Comparison of ENCODE assay signal across 8 cellular contexts in the genomic region with DNA sequence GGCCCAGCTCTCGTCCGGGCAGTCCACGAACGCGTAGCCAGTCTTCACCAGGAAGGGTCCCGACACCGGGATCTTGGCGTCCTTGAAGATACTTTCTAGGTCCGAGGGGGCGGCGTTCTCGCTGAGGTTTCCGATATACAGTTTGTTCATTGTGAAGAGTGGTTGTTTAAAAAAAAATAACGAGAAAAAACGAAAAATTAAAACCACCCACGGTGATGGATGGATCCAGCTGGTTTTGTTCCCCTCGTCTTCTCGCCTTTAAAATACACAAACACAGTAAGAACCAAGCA. TPM values are rescaled to one million over a fixed set of nuclear protein-coding genes. Genes with fewer than 3 reads are reported as not detected.
DNase-seq lines count a peak whose midpoint lies in the region; ATAC-seq, FAIRE-seq and TF ChIP-seq lines count a peak whose summit lies in the region.

No MANE protein-coding gene starts in this region.

- peak overlapping the region; percentile 8 for H3K27ac Mint-ChIP-seq in activated naive CD8-positive, alpha-beta T cell

- H3K9me2 ChIP-seq in HCT116 (ENCODE audit: insufficient read depth), result no peaks in the 10 kb centered on the region

- H4K20me1 ChIP-seq in HCT116 (ENCODE audit: insufficient read depth), result peaks cover 6% of the 10 kb centered on the region; the same call in 1 of the 2 replicates

- CTCF ChIA-PET in HCT116 (lab: Charles Lee), result no interaction called here

- H3K4me1 ChIP-seq in ACC112 (ENCODE audit: control insufficient read depth, insufficient read depth, low read length, unreplicated experiment), result peaks cover 45% of the 10 kb centered on the region
- H3K4me1 ChIP-seq in HCT116 (ENCODE audit: control insufficient read depth in 1 of 2, insufficient read depth in 2 of 2, low read length in 2 of 2), result peaks cover 48 to 59% of the 10 kb centered on the region in 2 experiments
- H3K4me1 ChIP-seq in lower lobe of right lung, result peaks cover 56% of the 10 kb centered on the region
- H3K4me1 ChIP-seq in adrenal gland (replicated peaks in 1 of 2), result peaks cover 13 to 42% of the 10 kb centered on the region in 2 donors

- peak overlapping the region; percentile 96 for H3K4me3 ChIP-seq in ACC112 (ENCODE audit: low read depth, low read length)
- peak overlapping the region; percentile 75 to 77 for H3K4me3 ChIP-seq in HCT116 (replicated peaks in 1 of 2; ENCODE audit: low read depth in 1 of 2, low read length in 2 of 2)
- H3K4me3 ChIP-seq in lower lobe of right lung, result peak overlapping the region; percentile 43
- H3K4me3 ChIP-seq in adrenal gland, result peak overlapping the region in 1 of 4 donors; percentile 40

- WGBS in adrenal gland, 4 donors, result 2 to 10% (median 5%) methylated on average over 11 to 18 of the region's 18 CpGs

- H3K4me3 Mint-ChIP-seq in activated naive CD8-positive, alpha-beta T cell, result peak overlapping the region; percentile 84

- peak overlapping the region; percentile 87 for H3K27ac ChIP-seq in ACC112 (ENCODE audit: low read depth, low read length)
- peak overlapping the region; percentile 97 for H3K27ac ChIP-seq in HCT116 (ENCODE audit: low read depth, low read length)
- no peak overlapping the region for H3K27ac ChIP-seq in lower lobe of right lung
- no peak overlapping the region for H3K27ac ChIP-seq in adrenal gland

- TF ChIP-seq POLR2A in HCT116 (IDR thresholded peaks at IDR 0.05; ENCODE audit: borderline replicate concordance, extremely low read depth, insufficient read depth, insufficient read length) (no peak), H54 (IDR thresholded peaks at IDR 0.05; ENCODE audit: low read depth, low read length) (no peak), adrenal gland (IDR thresholded peaks at IDR 0.05) (no peak)

- ATAC-seq in HCT116, result no peak
- ATAC-seq in lower lobe of right lung, result peak in 1 of 2 donors; percentile 6

- no peaks in the 10 kb centered on the region for H3K9me3 Mint-ChIP-seq in activated naive CD8-positive, alpha-beta T cell (ENCODE audit: low read depth)

- H3K36me3 Mint-ChIP-seq in activated naive CD8-positive, alpha-beta T cell, result no peaks in the 10 kb centered on the region

- BruUV-seq in HCT116 (replicated peaks; lab: Mats Ljungman, UMichigan), result TSS peak; percentile 81

- RAD21 ChIA-PET in HCT116 (lab: Charles Lee; ENCODE audit: low non-redundant PET in 1 of 2, low total read pairs in 2 of 2, uncharacterized antibody in 2 of 2, unreplicated experiment in 2 of 2), result no interaction called here

- H3K79me2 ChIP-seq in ACC112 (ENCODE audit: control insufficient read depth, insufficient read depth, low read length, unreplicated experiment) (peaks cover 64% of the 10 kb centered on the region), HCT116 (ENCODE audit: insufficient read depth, low read length) (peaks cover 73% of the 10 kb centered on the region)

- H3K36me3 ChIP-seq in ACC112 (ENCODE audit: insufficient read depth, low read length) (no peaks in the 10 kb centered on the region), HCT116 (ENCODE audit: control insufficient read depth in 1 of 2, insufficient read depth in 2 of 2, low read length in 2 of 2) (peaks cover 0 to 7% of the 10 kb centered on the region in 2 experiments; a peak in 2 of 4 replicates), lower lobe of right lung (no peaks in the 10 kb centered on the region), adrenal gland (replicated peaks in 1 of 2) (no peaks in the 10 kb centered on the region)

- H3K27me3 ChIP-seq in ACC112 (ENCODE audit: insufficient read depth, low read length) (no peaks in the 10 kb centered on the region), HCT116 (ENCODE audit: insufficient read depth, low read length) (no peaks in the 10 kb centered on the region), lower lobe of right lung (ENCODE audit: low read depth) (peaks cover 98% of the 10 kb centered on the region), adrenal gland (peaks cover 97% of the 10 kb centered on the region)

- H3K9ac ChIP-seq in HCT116 (ENCODE audit: low read length), result peak overlapping the region; percentile 92

- TF ChIP-seq CTCF in HCT116 (IDR thresholded peaks at IDR 0.05 in 2 of 3, conservative IDR thresholded peaks at IDR 0.05 in 1 of 3; ENCODE audit: borderline replicate concordance in 1 of 3, insufficient read depth in 1 of 3, low read depth in 2 of 3, low read length in 2 of 3), result no peak
- TF ChIP-seq CTCF in lower lobe of right lung (IDR thresholded peaks at IDR 0.05), result no peak
- TF ChIP-seq CTCF in adrenal gland (IDR thresholded peaks at IDR 0.05), result no peak

- TF ChIP-seq RAD21 in HCT116 (IDR thresholded peaks at IDR 0.05; ENCODE audit: low read depth), result no peak

- H2AFZ ChIP-seq in ACC112 (ENCODE audit: low read length, unreplicated experiment), result peak overlapping the region; percentile 78
- no peak overlapping the region for H2AFZ ChIP-seq in HCT116 (ENCODE audit: low read depth, low read length, poor library complexity, severe bottlenecking)

- peaks cover 43% of the 10 kb centered on the region for H3K4me1 Mint-ChIP-seq in activated naive CD8-positive, alpha-beta T cell (ENCODE audit: low read depth)

- peaks cover 48% of the 10 kb centered on the region for H3K27me3 Mint-ChIP-seq in activated naive CD8-positive, alpha-beta T cell

- intact Hi-C loops in HCT116 (cut with micrococcal nuclease), result loop anchor here (2.0 kb wide), 3 partner anchors 39 to 197 kb away; no protein-coding TSS in a partner anchor
- intact Hi-C loops in lower lobe of right lung (cut with DNase I), result no loop called here
- intact Hi-C loops in adrenal gland (cut with DNase I), result loop anchor here in 1 of 2 donors (5.0 kb wide), 1 partner anchor 198 kb away; no protein-coding TSS in a partner anchor

- H3K9me3 ChIP-seq in HCT116 (ENCODE audit: control insufficient read depth in 1 of 2, insufficient read depth in 1 of 2, low read depth in 1 of 2, low read length in 2 of 2) (no peaks in the 10 kb centered on the region), lower lobe of right lung (no peaks in the 10 kb centered on the region), adrenal gland (replicated peaks in 1 of 3) (no peaks in the 10 kb centered on the region)

- FAIRE-seq in H54 (lab: Jason Lieb, UNC), result no peak

- DNase-seq in HCT116 (ENCODE audit: low read depth, low spot score) (no peak), lower lobe of right lung (no peak), HPDE6-E6E7 (ENCODE audit: extremely low spot score) (no peak), H54 (ENCODE audit: insufficient read length, low spot score) (no peak), adrenal gland (no peak), amygdala (lab: John Stamatoyannopoulos, UW) (no peak)

- POLR2A ChIA-PET in HCT116 (lab: Charles Lee), result interaction anchor here (0.8 to 0.9 kb wide), 2 partner anchors 8 to 10 kb away, joined by 3 read pairs; no protein-coding TSS in a partner anchor

- H3K4me2 ChIP-seq in HCT116 (ENCODE audit: low read length), result peak overlapping the region; percentile 93

TF ChIP-seq in HCT116, 20 proteins besides CTCF, POLR2A, EP300 and RAD21:
- TF ChIP-seq SP1 (IDR thresholded peaks at IDR 0.05; ENCODE audit: low read depth) (no peak), JUND (IDR thresholded peaks at IDR 0.05) (no peak), CEBPB (IDR thresholded peaks at IDR 0.05; ENCODE audit: low read depth) (no peak), EZH2phosphoT487 (IDR thresholded peaks at IDR 0.05; ENCODE audit: borderline replicate concordance) (no peak), EGR1 (IDR thresholded peaks at IDR 0.05; ENCODE audit: low read depth) (no peak), ELF1 (IDR thresholded peaks at IDR 0.05; ENCODE audit: borderline replicate concordance, low read depth) (no peak), SRF (IDR thresholded peaks at IDR 0.05; ENCODE audit: low read depth) (no peak), CBX3 (IDR thresholded peaks at IDR 0.05; ENCODE audit: low read depth) (no peak), ZFX (IDR thresholded peaks at IDR 0.05) (no peak), EZH2 (IDR thresholded peaks at IDR 0.05) (no peak), FOSL1 (IDR thresholded peaks at IDR 0.05; ENCODE audit: low read depth) (no peak), YY1 (IDR thresholded peaks at IDR 0.05; ENCODE audit: extremely low read depth, insufficient replicate concordance, low read depth, low read length) (no peak)
- TF ChIP-seq, protein P1, sequence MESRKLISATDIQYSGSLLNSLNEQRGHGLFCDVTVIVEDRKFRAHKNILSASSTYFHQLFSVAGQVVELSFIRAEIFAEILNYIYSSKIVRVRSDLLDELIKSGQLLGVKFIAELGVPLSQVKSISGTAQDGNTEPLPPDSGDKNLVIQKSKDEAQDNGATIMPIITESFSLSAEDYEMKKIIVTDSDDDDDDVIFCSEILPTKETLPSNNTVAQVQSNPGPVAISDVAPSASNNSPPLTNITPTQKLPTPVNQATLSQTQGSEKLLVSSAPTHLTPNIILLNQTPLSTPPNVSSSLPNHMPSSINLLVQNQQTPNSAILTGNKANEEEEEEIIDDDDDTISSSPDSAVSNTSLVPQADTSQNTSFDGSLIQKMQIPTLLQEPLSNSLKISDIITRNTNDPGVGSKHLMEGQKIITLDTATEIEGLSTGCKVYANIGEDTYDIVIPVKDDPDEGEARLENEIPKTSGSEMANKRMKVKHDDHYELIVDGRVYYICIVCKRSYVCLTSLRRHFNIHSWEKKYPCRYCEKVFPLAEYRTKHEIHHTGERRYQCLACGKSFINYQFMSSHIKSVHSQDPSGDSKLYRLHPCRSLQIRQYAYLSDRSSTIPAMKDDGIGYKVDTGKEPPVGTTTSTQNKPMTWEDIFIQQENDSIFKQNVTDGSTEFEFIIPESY (IDR thresholded peaks at IDR 0.05; ENCODE audit: extremely low read depth, insufficient replicate concordance, low read length), result no peak
- TF ChIP-seq, protein P2, sequence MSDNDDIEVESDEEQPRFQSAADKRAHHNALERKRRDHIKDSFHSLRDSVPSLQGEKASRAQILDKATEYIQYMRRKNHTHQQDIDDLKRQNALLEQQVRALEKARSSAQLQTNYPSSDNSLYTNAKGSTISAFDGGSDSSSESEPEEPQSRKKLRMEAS (IDR thresholded peaks at IDR 0.05), result no peak
- TF ChIP-seq, protein P3, sequence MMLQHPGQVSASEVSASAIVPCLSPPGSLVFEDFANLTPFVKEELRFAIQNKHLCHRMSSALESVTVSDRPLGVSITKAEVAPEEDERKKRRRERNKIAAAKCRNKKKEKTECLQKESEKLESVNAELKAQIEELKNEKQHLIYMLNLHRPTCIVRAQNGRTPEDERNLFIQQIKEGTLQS (IDR thresholded peaks at IDR 0.05), result no peak
TF ChIP-seq in HCT116: peak in this region for 0.

RNA-seq across cellular contexts. Expression of gene IGF2BP3, which starts 0.4 kb away (rescaled TPM):
- total RNA-seq in HCT116 (2021; ENCODE audit: unreplicated experiment) (79.1 TPM), lower lobe of right lung (2.0 TPM), adrenal gland (1 to 10 TPM in 2 of 8 donors, under 1 TPM in 4, not detected in 2; 0.14 to 6.0 (median 0.72) TPM)
- polyA plus RNA-seq in HCT116 (2012), result 21.3 and 43.7 TPM in 2 replicates
- polyA plus RNA-seq in adrenal gland, result under 1 TPM in 2 of 3 donors, not detected in 1; 0.03 to 0.09 TPM

Comparison
In these comparisons a context has a peak if more than half of its experiments do, and no peak if none do; other contexts are left out.
1. H3K27ac ChIP-seq: peak in ACC112 (single experiment) and HCT116 (single experiment); none in lower lobe of right lung (single experiment) and adrenal gland (0 of 5).
2. RNA of gene IGF2BP3, which starts 0.4 kb away (total RNA-seq): 79.1 TPM in HCT116 (single experiment); 2.0 TPM in lower lobe of right lung (single experiment) and 0.14 to 6.0 TPM in adrenal gland; every median in the first group is over 10 times any median in the second.